ENCODE assay signal across 18 cellular contexts in the genomic region with DNA sequence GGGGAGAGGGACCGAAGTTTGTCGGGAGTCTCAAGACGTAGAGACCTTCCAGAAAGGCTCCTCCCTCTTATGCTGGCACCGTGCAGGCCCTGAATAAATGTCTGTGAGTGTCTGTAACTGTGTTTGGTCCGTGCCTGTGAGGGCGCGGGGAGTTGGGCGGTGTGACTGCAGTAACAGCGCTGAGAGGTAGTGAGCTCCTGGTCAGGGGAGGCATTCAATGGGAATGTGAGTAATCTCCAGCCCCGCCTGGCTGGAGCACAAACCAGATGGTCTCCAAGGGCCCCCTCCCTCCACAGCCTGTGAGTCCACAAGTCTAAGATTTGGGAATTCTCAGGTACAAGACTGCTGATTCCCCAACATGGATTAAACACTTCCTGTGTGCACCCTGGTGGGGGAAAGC.
"Had no signal": no experiment of that assay in that cellular context is flagged by ENCODE, and none has a peak within 500 bp of the region (broad histone marks: within the 10 kb centered on the region; RNA-seq: fewer than 3 reads in every experiment).

No MANE protein-coding gene starts in this region.

- H3K4me1 ChIP-seq: esophagus squamous epithelium, psoas muscle, right lobe of liver, testis, upper lobe of left lung had no signal

- H3K9me3 Mint-ChIP-seq: activated T-cell treated with anti-CD3 and anti-CD28 coated beads, Interleukin-2, amount 50 U/mL, for 24 hours; neural crest cell had no signal

- H3K36me3 ChIP-seq: esophagus squamous epithelium, right lobe of liver, upper lobe of left lung had no signal

- H3K27ac ChIP-seq: esophagus squamous epithelium, psoas muscle, right lobe of liver, testis, upper lobe of left lung had no signal

- DNase-seq: activated CD4-positive, alpha-beta T cell treated with anti-CD3 and anti-CD28 coated beads for 48 hours; activated CD4-positive, CD25-positive, alpha-beta regulatory T cell; activated CD8-positive, alpha-beta T cell treated with anti-CD3 and anti-CD28 coated beads, Interleukin-2, amount 10 ng/mL, durations not matched to agents 7 days and 5 days; activated gamma-delta T cell; activated T-cell treated with anti-CD3 and anti-CD28 coated beads, Interleukin-2, amount 50 U/mL, for 24 hours; effector memory CD8-positive, alpha-beta T cell; esophagus squamous epithelium; midbrain; stimulated activated CD4-positive, alpha-beta T cell treated with anti-CD3 and anti-CD28 coated beads, Interleukin-4, amount 100 ng/mL, for 24 hours; T1000; testis; upper lobe of left lung had no signal

- H3K4me3 ChIP-seq: esophagus squamous epithelium, psoas muscle, right lobe of liver, smooth muscle cell, testis, upper lobe of left lung had no signal

- H3K27me3 Mint-ChIP-seq: activated naive CD8-positive, alpha-beta T cell; activated T-cell treated with anti-CD3 and anti-CD28 coated beads, Interleukin-2, amount 50 U/mL, for 24 hours; stimulated activated memory B cell treated with anti-CD40 and anti-IgM and Interleukin-4, amounts not matched to agents 10 μg/mL and 1 μg/mL and 100 μg/mL, for 72 hours had no signal

- ATAC-seq: activated CD8-positive, alpha-beta T cell treated with anti-CD3 and anti-CD28 coated beads, Interleukin-2, amount 10 ng/mL, durations not matched to agents 7 days and 5 days; effector memory CD8-positive, alpha-beta T cell; psoas muscle; right lobe of liver; stimulated activated memory B cell treated with anti-CD40 and anti-IgM and Interleukin-4, amounts not matched to agents 10 μg/mL and 1 μg/mL and 100 μg/mL, for 72 hours had no signal

- H3K4me1 Mint-ChIP-seq: neural crest cell; stimulated activated memory B cell treated with anti-CD40 and anti-IgM and Interleukin-4, amounts not matched to agents 10 μg/mL and 1 μg/mL and 100 μg/mL, for 72 hours had no signal

- H3K9me3 ChIP-seq: esophagus squamous epithelium, psoas muscle, right lobe of liver, testis, upper lobe of left lung had no signal

- H3K27me3 ChIP-seq: right lobe of liver, testis, upper lobe of left lung had no signal

- H3K27ac Mint-ChIP-seq: activated CD8-positive, alpha-beta T cell treated with anti-CD3 and anti-CD28 coated beads, Interleukin-2, amount 10 ng/mL, durations not matched to agents 7 days and 5 days; activated naive CD8-positive, alpha-beta T cell; activated T-cell treated with anti-CD3 and anti-CD28 coated beads, Interleukin-2, amount 50 U/mL, for 24 hours; effector memory CD8-positive, alpha-beta T cell; stimulated activated memory B cell treated with anti-CD40 and anti-IgM and Interleukin-4, amounts not matched to agents 10 μg/mL and 1 μg/mL and 100 μg/mL, for 72 hours had no signal

- H3K4me3 Mint-ChIP-seq: activated CD8-positive, alpha-beta T cell treated with anti-CD3 and anti-CD28 coated beads, Interleukin-2, amount 10 ng/mL, durations not matched to agents 7 days and 5 days; activated naive CD8-positive, alpha-beta T cell; activated T-cell treated with anti-CD3 and anti-CD28 coated beads, Interleukin-2, amount 50 U/mL, for 24 hours; effector memory CD8-positive, alpha-beta T cell; neural crest cell; stimulated activated memory B cell treated with anti-CD40 and anti-IgM and Interleukin-4, amounts not matched to agents 10 μg/mL and 1 μg/mL and 100 μg/mL, for 72 hours had no signal

- H3K36me3 Mint-ChIP-seq: activated naive CD8-positive, alpha-beta T cell; stimulated activated memory B cell treated with anti-CD40 and anti-IgM and Interleukin-4, amounts not matched to agents 10 μg/mL and 1 μg/mL and 100 μg/mL, for 72 hours had no signal
